2 cellular contexts compared by ENCODE assay signal in the genomic region with DNA sequence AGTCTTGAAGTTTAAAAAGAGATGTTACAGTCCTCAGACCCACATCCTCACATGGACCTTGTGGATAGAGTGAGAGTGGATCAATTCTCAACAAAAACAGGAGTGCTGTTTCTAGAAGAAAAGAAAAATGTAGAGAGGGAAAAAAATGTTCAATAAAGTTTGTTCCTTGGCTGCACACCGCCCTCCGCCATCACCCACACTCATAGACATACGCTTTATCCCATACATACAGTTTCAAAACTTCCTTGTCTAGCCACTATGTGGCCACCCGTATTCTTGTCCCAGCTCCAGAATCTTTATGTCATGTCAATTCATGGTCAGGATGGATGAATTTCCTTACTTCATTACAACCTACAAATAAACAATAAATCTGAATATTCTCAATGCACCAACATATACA.
TF ChIP-seq lines count a peak whose summit lies in the region.

No MANE protein-coding gene starts in this region.

TF ChIP-seq in HCT116, 20 proteins besides CTCF, POLR2A, EP300 and RAD21:
- TF ChIP-seq SRF (IDR thresholded peaks at IDR 0.05; ENCODE audit: low read depth) (no peak), JUND (IDR thresholded peaks at IDR 0.05) (no peak), EGR1 (IDR thresholded peaks at IDR 0.05; ENCODE audit: low read depth) (no peak), ZNF274 (IDR thresholded peaks at IDR 0.05; ENCODE audit: low read depth, low read length) (no peak)

TF ChIP-seq in HepG2, 621 proteins besides CTCF, POLR2A, EP300 and RAD21:
- TF ChIP-seq, protein P1, sequence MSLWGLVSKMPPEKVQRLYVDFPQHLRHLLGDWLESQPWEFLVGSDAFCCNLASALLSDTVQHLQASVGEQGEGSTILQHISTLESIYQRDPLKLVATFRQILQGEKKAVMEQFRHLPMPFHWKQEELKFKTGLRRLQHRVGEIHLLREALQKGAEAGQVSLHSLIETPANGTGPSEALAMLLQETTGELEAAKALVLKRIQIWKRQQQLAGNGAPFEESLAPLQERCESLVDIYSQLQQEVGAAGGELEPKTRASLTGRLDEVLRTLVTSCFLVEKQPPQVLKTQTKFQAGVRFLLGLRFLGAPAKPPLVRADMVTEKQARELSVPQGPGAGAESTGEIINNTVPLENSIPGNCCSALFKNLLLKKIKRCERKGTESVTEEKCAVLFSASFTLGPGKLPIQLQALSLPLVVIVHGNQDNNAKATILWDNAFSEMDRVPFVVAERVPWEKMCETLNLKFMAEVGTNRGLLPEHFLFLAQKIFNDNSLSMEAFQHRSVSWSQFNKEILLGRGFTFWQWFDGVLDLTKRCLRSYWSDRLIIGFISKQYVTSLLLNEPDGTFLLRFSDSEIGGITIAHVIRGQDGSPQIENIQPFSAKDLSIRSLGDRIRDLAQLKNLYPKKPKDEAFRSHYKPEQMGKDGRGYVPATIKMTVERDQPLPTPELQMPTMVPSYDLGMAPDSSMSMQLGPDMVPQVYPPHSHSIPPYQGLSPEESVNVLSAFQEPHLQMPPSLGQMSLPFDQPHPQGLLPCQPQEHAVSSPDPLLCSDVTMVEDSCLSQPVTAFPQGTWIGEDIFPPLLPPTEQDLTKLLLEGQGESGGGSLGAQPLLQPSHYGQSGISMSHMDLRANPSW (CRISPR knock-in tag; IDR thresholded peaks at IDR 0.05; ENCODE audit: borderline replicate concordance) = no peak
- TF ChIP-seq SMAD3 (CRISPR knock-in tag; IDR thresholded peaks at IDR 0.05) (no peak), ZNF180 (CRISPR knock-in tag; IDR thresholded peaks at IDR 0.05; ENCODE audit: borderline replicate concordance, low read depth) (no peak)
